In genomic region chr5:96807099-96807654, GRCh38 we compare ENCODE assay signal across 8 cellular contexts. TPM values are rescaled to one million over a fixed set of nuclear protein-coding genes. Genes with fewer than 3 reads are reported as not detected.
DNase-seq lines count a peak whose midpoint lies in the region; TF ChIP-seq lines count a peak whose summit lies in the region.

No MANE protein-coding gene starts in this region.

- in situ Hi-C loops in GM23248 (cut with MboI) (no loop called here), KBM-7 (cut with MboI; ENCODE audit: low pct_unique_long_range_greater_than_20kb, low sequenced_read_pairs) (no loop called here), mammary epithelial cell (cut with MboI; ENCODE audit: low sequenced_read_pairs in 2 of 2) (no loop called here)

- peak overlapping the region; percentile 94 for H3K4me3 ChIP-seq in GM23248
- H3K4me3 ChIP-seq in SK-N-MC = peak overlapping the region; percentile 93
- peak overlapping the region; percentile 72 to 92 (median 78) for H3K4me3 ChIP-seq in mammary epithelial cell (replicated peaks in 1 of 3; ENCODE audit: insufficient read depth in 1 of 3, low read depth in 2 of 3, low read length in 3 of 3)
- H3K4me3 ChIP-seq in sigmoid colon = peak overlapping the region; percentile 69 to 99 (median 92)

- H3K9me2 ChIP-seq in GM23248 (ENCODE audit: insufficient read depth) = no peaks in the 10 kb centered on the region

- H3K4me2 ChIP-seq in GM23248 (ENCODE audit: unreplicated experiment) = peak overlapping the region; percentile 88
- peak overlapping the region; percentile 95 for H3K4me2 ChIP-seq in mammary epithelial cell (ENCODE audit: insufficient read depth, low read depth, low read length)

- TF ChIP-seq EP300 in sigmoid colon (IDR thresholded peaks at IDR 0.05) = no peak

- H2AFZ ChIP-seq in GM23248 = peak overlapping the region; percentile 95
- H2AFZ ChIP-seq in mammary epithelial cell (ENCODE audit: low read depth, low read length) = peak overlapping the region; percentile 84

- intact Hi-C loops in mammary epithelial cell (cut with micrococcal nuclease) = loop anchor here (5.0 kb wide), 1 partner anchor 70 kb away; the partner anchor contains the start of gene ERAP2
- intact Hi-C loops in sigmoid colon (cut with DNase I) = loop anchor here (2.0 to 10.0 kb wide), 5 partner anchors 26 to 192 kb away; partner anchors contain the start of gene CAST

- DNase-seq in activated CD4-positive, alpha-beta T cell treated with anti-CD3 and anti-CD28 coated beads for 24 hours (ENCODE audit: low read depth in 2 of 2) = peak; percentile 25 to 28
- no peak for DNase-seq in activated CD4-positive, alpha-beta T cell treated with anti-CD3 and anti-CD28 coated beads, Interleukin-2, amount 50 U/mL, for 1 hour
- peak; percentile 87 for DNase-seq in GM23248
- peak; percentile 63 for DNase-seq in KBM-7
- no peak for DNase-seq in SK-N-MC (ENCODE audit: low read depth, low spot score)
- DNase-seq in mammary epithelial cell = peak; percentile 67
- DNase-seq in iPS-NIHi11 (ENCODE audit: low spot score) = peak; percentile 77
- peak; percentile 89 for DNase-seq in sigmoid colon

- CTCF ChIA-PET in mammary epithelial cell (lab: Charles Lee; ENCODE audit: low non-redundant PET) = no interaction called here

- TF ChIP-seq CTCF in mammary epithelial cell (conservative IDR thresholded peaks at IDR 0.05 in 1 of 2, IDR thresholded peaks at IDR 0.05 in 1 of 2; ENCODE audit: extremely low read depth in 1 of 2, insufficient read depth in 1 of 2, low read depth in 1 of 2, low read length in 2 of 2) = no peak
- no peak for TF ChIP-seq CTCF in sigmoid colon (IDR thresholded peaks at IDR 0.05)

- H3K79me2 ChIP-seq in GM23248 (ENCODE audit: insufficient read depth) (no peaks in the 10 kb centered on the region), mammary epithelial cell (ENCODE audit: insufficient read depth, low read length) (peaks cover 14% of the 10 kb centered on the region)

- TF ChIP-seq POLR2A in sigmoid colon (IDR thresholded peaks at IDR 0.05) = no peak

- no peaks in the 10 kb centered on the region; the same call in 1 of the 2 replicates for H4K20me1 ChIP-seq in GM23248 (ENCODE audit: insufficient read depth)
- H4K20me1 ChIP-seq in mammary epithelial cell (ENCODE audit: insufficient read depth, low read length) = no peaks in the 10 kb centered on the region

- dilution Hi-C loops in mammary epithelial cell (cut with HindIII; ENCODE audit: low sequenced_read_pairs) = no loop called here

- no peaks in the 10 kb centered on the region for H3K27me3 ChIP-seq in GM23248 (replicated peaks; ENCODE audit: insufficient read depth)
- no peaks in the 10 kb centered on the region for H3K27me3 ChIP-seq in mammary epithelial cell (ENCODE audit: insufficient read depth, low read length)
- no peaks in the 10 kb centered on the region for H3K27me3 ChIP-seq in sigmoid colon

- BruUV-seq in mammary epithelial cell (replicated peaks; lab: Mats Ljungman, UMichigan) = no TSS peak

- H3K9me3 ChIP-seq in GM23248 (ENCODE audit: low read depth) (no peaks in the 10 kb centered on the region), SK-N-MC (ENCODE audit: low read depth, low read length) (no peaks in the 10 kb centered on the region), mammary epithelial cell (replicated peaks; ENCODE audit: insufficient read depth, low read length) (no peaks in the 10 kb centered on the region), sigmoid colon (no peaks in the 10 kb centered on the region)

- H3K27ac ChIP-seq in GM23248 (peak overlapping the region; percentile 90), SK-N-MC (no peak overlapping the region), mammary epithelial cell (ENCODE audit: insufficient read depth, low read depth, low read length) (peak overlapping the region; percentile 91), sigmoid colon (peak overlapping the region; percentile 93 to 100 (median 98))

- 2% methylated on average over 21 to 28 of the region's 36 CpGs for WGBS in GM23248 (ENCODE audit: low coverage in 1 of 2, low lambda C conversion rate in 2 of 2, missing lambda C conversion rate in 2 of 2), 2 experiments
- 0% methylated on average over 4 of the region's 36 CpGs for WGBS in mammary epithelial cell (ENCODE audit: low coverage, missing lambda C conversion rate)
- WGBS in sigmoid colon, 2 donors = 0 to 1% methylated on average over 36 of the region's 36 CpGs

- peaks cover 10% of the 10 kb centered on the region; the same call in 1 of the 2 replicates for H3F3A ChIP-seq in GM23248 (ENCODE audit: insufficient read depth)

- H3K9ac ChIP-seq in GM23248 (peak overlapping the region; percentile 98), SK-N-MC (ENCODE audit: insufficient read length) (peak overlapping the region; percentile 80), mammary epithelial cell (ENCODE audit: insufficient read depth, low read length) (peak overlapping the region; percentile 81)

- H3K36me3 ChIP-seq in GM23248 (ENCODE audit: low read depth) (no peaks in the 10 kb centered on the region), SK-N-MC (ENCODE audit: insufficient read depth, low read length) (no peaks in the 10 kb centered on the region), mammary epithelial cell (ENCODE audit: insufficient read depth, low read length) (no peaks in the 10 kb centered on the region), sigmoid colon (no peaks in the 10 kb centered on the region)

- H3K4me1 ChIP-seq in GM23248 (ENCODE audit: insufficient read depth) (peaks cover 7% of the 10 kb centered on the region; the same call in 1 of the 2 replicates), mammary epithelial cell (ENCODE audit: insufficient read depth, low read length) (peaks cover 23% of the 10 kb centered on the region), sigmoid colon (peaks cover 0 to 30% (median 19%) of the 10 kb centered on the region in 4 donors)

RNA-seq across cellular contexts. Expression of gene ERAP1, which starts 0.6 kb away (rescaled TPM):
- 16.8 and 21.0 TPM in 2 replicates for total RNA-seq in GM23248 (2014; rRNA removed; shearing (Covaris generic))
- 8.7 and 9.0 TPM in 2 replicates for polyA plus RNA-seq in GM23248 (2016; fragmentation: Nextera tagmentation; extraction: Ambion mirVana)
- total RNA-seq in mammary epithelial cell = 10 to 100 TPM; 15.0 to 22.9 TPM
- 19.2 TPM for polyA plus RNA-seq in mammary epithelial cell
- 13.5 TPM for polyA minus RNA-seq in mammary epithelial cell
- 10 to 100 TPM; 25.3 to 35.5 (median 30.0) TPM for total RNA-seq in sigmoid colon
- 10 to 100 TPM in 2 of 3 donors, 1 to 10 TPM in 1; 8.4 to 29.6 (median 10.6) TPM for polyA plus RNA-seq in sigmoid colon

Comparison
In these comparisons a context has a peak if more than half of its experiments do, and no peak if none do; other contexts are left out.
1. DNase-seq: peak in activated CD4-positive, alpha-beta T cell treated with anti-CD3 and anti-CD28 coated beads for 24 hours (2 of 2), GM23248 (single experiment), KBM-7 (single experiment), mammary epithelial cell (single experiment), iPS-NIHi11 (single experiment) and sigmoid colon (single experiment); none in activated CD4-positive, alpha-beta T cell treated with anti-CD3 and anti-CD28 coated beads, Interleukin-2, amount 50 U/mL, for 1 hour (single experiment) and SK-N-MC (single experiment).
2. Peak in every context shown above with its lines, with median percentiles within 50 percentile points of each other: H3K4me3 ChIP-seq and H3K9ac ChIP-seq.